In the genomic region with DNA sequence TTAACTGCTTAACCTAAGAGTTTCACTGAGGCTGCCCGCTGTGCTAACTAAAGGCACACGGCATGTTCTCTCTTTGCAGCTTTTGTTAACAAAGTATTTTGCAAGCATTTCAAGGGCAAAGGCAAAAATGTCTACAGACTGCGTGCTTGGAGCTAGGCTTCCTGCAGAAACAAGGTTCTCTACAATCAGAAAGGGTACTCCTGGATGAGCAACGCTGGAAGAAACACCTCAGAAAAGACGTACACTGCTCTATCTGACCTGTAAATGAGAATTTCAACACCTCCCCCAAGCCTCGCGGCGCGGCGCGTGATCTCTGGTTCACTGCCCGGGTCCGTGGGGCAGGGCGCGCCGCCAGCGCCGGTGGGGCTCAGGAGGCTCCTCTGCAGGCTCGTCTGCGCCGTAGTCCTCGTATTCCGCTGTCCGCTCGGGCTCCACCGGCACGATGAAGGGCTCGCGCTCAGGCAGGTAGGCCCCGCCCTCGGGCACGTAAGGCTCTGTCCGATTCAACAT, we compare ENCODE assay signal across 12 cellular contexts.
DNase-seq lines count a peak whose midpoint lies in the region; ATAC-seq and TF ChIP-seq lines count a peak whose summit lies in the region.
"Had no signal": no experiment of that assay in that cellular context is flagged by ENCODE, and none has a peak within 500 bp of the region (broad histone marks: within the 10 kb centered on the region; RNA-seq: fewer than 3 reads in every experiment).

No MANE protein-coding gene starts in this region.

- H3K4me3 Mint-ChIP-seq in progenitor cell of endocrine pancreas (ENCODE audit: low read depth): peak overlapping the region; percentile 72
- H3K4me3 Mint-ChIP-seq: activated naive CD8-positive, alpha-beta T cell treated with anti-CD3 and anti-CD28 coated beads for 36 hours; CD8-positive, alpha-beta T cell had no signal

- peaks cover 0 to 2% (median 0%) of the 10 kb centered on the region in 3 donors for H3K27me3 ChIP-seq in psoas muscle (ENCODE audit: insufficient read depth in 3 of 3, low read length in 2 of 3)

- H3K4me1 Mint-ChIP-seq in progenitor cell of endocrine pancreas (ENCODE audit: low read depth): peaks cover 3% of the 10 kb centered on the region
- H3K4me1 Mint-ChIP-seq: activated naive CD8-positive, alpha-beta T cell treated with anti-CD3 and anti-CD28 coated beads for 36 hours had no signal

- in situ Hi-C loops in GM13976 (cut with MboI; ENCODE audit: low sequenced_read_pairs, unreplicated experiment): no loop called here

- DNase-seq in DMS53 treated with DMSO at 0.1 percent for 48 hours (lab: John Stamatoyannopoulos, UW; ENCODE audit: unreplicated experiment): peak; percentile 73
- peak; percentile 29 for DNase-seq in amniotic epithelial cell (ENCODE audit: low read depth)
- peak; percentile 45 for DNase-seq in iPS-NIHi7 (ENCODE audit: extremely low spot score)
- DNase-seq in progenitor cell of endocrine pancreas (ENCODE audit: low spot score, unreplicated experiment): peak; percentile 29
- no peak for DNase-seq in GM13976 (ENCODE audit: low spot score)
- no peak for DNase-seq in psoas muscle
- DNase-seq in COLO829 (ENCODE audit: low spot score): no peak
- DNase-seq: activated naive CD8-positive, alpha-beta T cell treated with anti-CD3 and anti-CD28 coated beads for 36 hours; CD8-positive, alpha-beta T cell; stimulated activated naive CD8-positive, alpha-beta T cell treated with anti-CD3 and anti-CD28 coated beads, Interleukin-15, Interleukin-2, amounts not matched to agents 100 U/mL and 50 U/mL, for 24 hours had no signal

- no peaks in the 10 kb centered on the region for H3K36me3 Mint-ChIP-seq in progenitor cell of endocrine pancreas (ENCODE audit: insufficient read depth)
- H3K36me3 Mint-ChIP-seq: activated naive CD8-positive, alpha-beta T cell treated with anti-CD3 and anti-CD28 coated beads for 36 hours; CD8-positive, alpha-beta T cell had no signal

- H3K9me3 ChIP-seq in psoas muscle: no peaks in the 10 kb centered on the region

- H3K27ac Mint-ChIP-seq in progenitor cell of endocrine pancreas: no peak overlapping the region
- H3K27ac Mint-ChIP-seq: activated naive CD8-positive, alpha-beta T cell treated with anti-CD3 and anti-CD28 coated beads for 36 hours; CD8-positive, alpha-beta T cell had no signal

- H3K9me3 Mint-ChIP-seq in progenitor cell of endocrine pancreas (ENCODE audit: low read depth): no peaks in the 10 kb centered on the region
- H3K9me3 Mint-ChIP-seq: activated naive CD8-positive, alpha-beta T cell treated with anti-CD3 and anti-CD28 coated beads for 36 hours; CD8-positive, alpha-beta T cell had no signal

- H3K4me3 ChIP-seq in psoas muscle: no peak overlapping the region

- no peaks in the 10 kb centered on the region for H3K4me1 ChIP-seq in psoas muscle

- H3K36me3 ChIP-seq in psoas muscle (ENCODE audit: insufficient read depth in 1 of 2, low read depth in 1 of 2): no peaks in the 10 kb centered on the region

- WGBS in psoas muscle, 3 donors: 34 to 42% (median 34%) methylated on average over 33 of the region's 33 CpGs

- TF ChIP-seq CTCF in progenitor cell of endocrine pancreas (IDR thresholded peaks at IDR 0.05; ENCODE audit: unreplicated experiment): no peak
- no peak for TF ChIP-seq CTCF in GM13976 (IDR thresholded peaks at IDR 0.05; ENCODE audit: borderline replicate concordance, control extremely low read depth, extremely low read depth, insufficient read depth, missing control alignments)
- TF ChIP-seq CTCF in psoas muscle (IDR thresholded peaks at IDR 0.05): no peak

- H3K27me3 Mint-ChIP-seq in progenitor cell of endocrine pancreas: peaks cover 35% of the 10 kb centered on the region

- no peak for ATAC-seq in HG03025 (IDR thresholded peaks at IDR 0.05; ENCODE audit: low FRiP score, unreplicated experiment)
- no peak for ATAC-seq in psoas muscle
- ATAC-seq: CD8-positive, alpha-beta T cell; stimulated activated naive CD8-positive, alpha-beta T cell treated with anti-CD3 and anti-CD28 coated beads, Interleukin-15, Interleukin-2, amounts not matched to agents 100 U/mL and 50 U/mL, for 24 hours had no signal

- H3K27ac ChIP-seq in psoas muscle: no peak overlapping the region
- H3K27ac ChIP-seq: skin epidermis had no signal

- intact Hi-C loops in psoas muscle (cut with DNase I): no loop called here

Comparison
In these comparisons a context has a peak if more than half of its experiments do, and no peak if none do; other contexts are left out.
1. DNase-seq: peak in DMS53 treated with DMSO at 0.1 percent for 48 hours (single experiment), amniotic epithelial cell (single experiment), iPS-NIHi7 (single experiment) and progenitor cell of endocrine pancreas (single experiment); none in GM13976 (single experiment), psoas muscle (0 of 2) and COLO829 (single experiment).